ENCODE assay signal across 1 cellular context in genomic region chr22:44667829-44668189, GRCh38.
TF ChIP-seq lines count a peak whose summit lies in the region.

No MANE protein-coding gene starts in this region.

TF ChIP-seq in GM12878, 131 proteins besides CTCF, POLR2A, EP300 and RAD21 (continued from another document):
- TF ChIP-seq SREBF1 (IDR thresholded peaks at IDR 0.05; ENCODE audit: low read length): no peak
- TF ChIP-seq JUND (IDR thresholded peaks at IDR 0.05; ENCODE audit: low read depth, low read length): no peak
- no peak for TF ChIP-seq SUZ12 (IDR thresholded peaks at IDR 0.05; ENCODE audit: unreplicated experiment)
- no peak for TF ChIP-seq NBN (IDR thresholded peaks at IDR 0.05)
- TF ChIP-seq EED (IDR thresholded peaks at IDR 0.05; ENCODE audit: low read depth): no peak
